14 cellular contexts compared by ENCODE assay signal in genomic region chr18:77089796-77090285, GRCh38. TPM values are rescaled to one million over a fixed set of nuclear protein-coding genes. Genes with fewer than 3 reads are reported as not detected.
DNase-seq lines count a peak whose midpoint lies in the region; ATAC-seq and TF ChIP-seq lines count a peak whose summit lies in the region.
"Had no signal": no experiment of that assay in that cellular context is flagged by ENCODE, and none has a peak within 500 bp of the region (broad histone marks: within the 10 kb centered on the region; RNA-seq: fewer than 3 reads in every experiment).

No MANE protein-coding gene starts in this region.

- no TSS peak for BruUV-seq in Calu3 (replicated peaks; lab: Mats Ljungman, UMichigan)
- no TSS peak for BruUV-seq in OCI-LY7 (replicated peaks; lab: Mats Ljungman, UMichigan)

- peak overlapping the region; percentile 50 for H3K4me2 ChIP-seq in OCI-LY7 (ENCODE audit: low read length)

- DNase-seq in Calu3, result no peak
- DNase-seq in OCI-LY7 (ENCODE audit: low spot score), result peak; percentile 31
- DNase-seq in foreskin keratinocyte, result no peak
- no peak for DNase-seq in gastrocnemius medialis
- no peak for DNase-seq in DMS79 (lab: John Stamatoyannopoulos, UW)
- no peak for DNase-seq in NCI-H2171 (lab: John Stamatoyannopoulos, UW)
- DNase-seq in C1 segment of cervical spinal cord (lab: John Stamatoyannopoulos, UW), result no peak
- DNase-seq: activated naive CD4-positive, alpha-beta T cell treated with anti-CD3 and anti-CD28 coated beads, Interleukin-2, amount 10 ng/mL, durations not matched to agents 7 days and 5 days; GDM1; H7; NCI-H2029 treated with DMSO at 0.1 percent for 48 hours had no signal

- H3K36me3 ChIP-seq in OCI-LY7 (ENCODE audit: insufficient read depth, low read length) (no peaks in the 10 kb centered on the region; the same call in 1 of the 2 replicates), gastrocnemius medialis (no peaks in the 10 kb centered on the region)
- H3K36me3 ChIP-seq: cardiac muscle cell, gastroesophageal sphincter had no signal

- no peaks in the 10 kb centered on the region for H3K9me2 ChIP-seq in OCI-LY7 (ENCODE audit: insufficient read depth, low read length)

- no peaks in the 10 kb centered on the region for H3K79me2 ChIP-seq in OCI-LY7 (ENCODE audit: insufficient read depth, low read depth, low read length)

- H3K9me3 ChIP-seq in OCI-LY7 (ENCODE audit: low read length), result no peaks in the 10 kb centered on the region
- H3K9me3 ChIP-seq in gastrocnemius medialis, result no peaks in the 10 kb centered on the region
- H3K9me3 ChIP-seq: gastroesophageal sphincter had no signal

- TF ChIP-seq CTCF in Calu3 (IDR thresholded peaks at IDR 0.05; ENCODE audit: unreplicated experiment) (peak; percentile 1), OCI-LY7 (conservative IDR thresholded peaks at IDR 0.05; ENCODE audit: low read length) (no peak), foreskin keratinocyte (conservative IDR thresholded peaks at IDR 0.05) (no peak), gastrocnemius medialis (IDR thresholded peaks at IDR 0.05 in 4 of 5, conservative IDR thresholded peaks at IDR 0.05 in 1 of 5) (no peak)

- POLR2A ChIA-PET in OCI-LY7 (lab: Charles Lee), result no interaction called here

- H3K4me3 ChIP-seq in OCI-LY7 (ENCODE audit: low read depth, low read length, poor library complexity, severe bottlenecking) (no peak overlapping the region), gastrocnemius medialis (no peak overlapping the region)
- H3K4me3 ChIP-seq: cardiac muscle cell, gastroesophageal sphincter had no signal

- H3K27ac ChIP-seq in OCI-LY7 (ENCODE audit: low read depth, low read length, poor library complexity, severe bottlenecking) (no peak overlapping the region), foreskin keratinocyte (peak overlapping the region; percentile 12), gastrocnemius medialis (peak overlapping the region; percentile 88 to 97 (median 94))
- H3K27ac ChIP-seq: cardiac muscle cell had no signal

- H3K9me3 Mint-ChIP-seq in Calu3 (ENCODE audit: low read depth, unreplicated experiment), result no peaks in the 10 kb centered on the region
- H3K9me3 Mint-ChIP-seq: activated naive CD4-positive, alpha-beta T cell treated with anti-CD3 and anti-CD28 coated beads, Interleukin-2, amount 10 ng/mL, durations not matched to agents 7 days and 5 days had no signal

- no peak for TF ChIP-seq POLR2A in gastrocnemius medialis (IDR thresholded peaks at IDR 0.05)

- intact Hi-C loops in Calu3 (cut with micrococcal nuclease; ENCODE audit: unreplicated experiment) (loop anchor here (1.0 to 5.0 kb wide), 3 partner anchors 11 to 37 kb away; no protein-coding TSS in a partner anchor), OCI-LY7 (cut with micrococcal nuclease; ENCODE audit: unreplicated experiment) (no loop called here), gastrocnemius medialis (cut with DNase I; ENCODE audit: low total_unique reads) (loop anchor here (1.0 kb wide), 2 partner anchors 37 to 40 kb away; no protein-coding TSS in a partner anchor)

- no peaks in the 10 kb centered on the region for H3K27me3 ChIP-seq in foreskin keratinocyte
- H3K27me3 ChIP-seq in gastrocnemius medialis, result no peaks in the 10 kb centered on the region
- H3K27me3 ChIP-seq: gastroesophageal sphincter had no signal

- H3K27me3 Mint-ChIP-seq in Calu3 (ENCODE audit: unreplicated experiment), result no peaks in the 10 kb centered on the region
- H3K27me3 Mint-ChIP-seq: activated naive CD4-positive, alpha-beta T cell treated with anti-CD3 and anti-CD28 coated beads, Interleukin-2, amount 10 ng/mL, durations not matched to agents 7 days and 5 days had no signal

- in situ Hi-C loops in gastrocnemius medialis (cut with MboI; ENCODE audit: low sequenced_read_pairs in 4 of 4), result loop anchor here in 1 of 4 donors (5.0 kb wide), 1 partner anchor 37 kb away; no protein-coding TSS in a partner anchor

- ATAC-seq in foreskin keratinocyte, result no peak
- no peak for ATAC-seq in gastrocnemius medialis
- ATAC-seq: gastroesophageal sphincter had no signal

- H3K4me1 ChIP-seq in OCI-LY7 (ENCODE audit: insufficient read depth, low read length, poor library complexity, severe bottlenecking), result peaks cover 22% of the 10 kb centered on the region
- H3K4me1 ChIP-seq in foreskin keratinocyte, result peaks cover 28% of the 10 kb centered on the region
- peaks cover 55 to 68% of the 10 kb centered on the region in 2 donors for H3K4me1 ChIP-seq in gastrocnemius medialis

- peak overlapping the region; percentile 84 for H3K27ac Mint-ChIP-seq in Calu3 (ENCODE audit: unreplicated experiment)

- no peaks in the 10 kb centered on the region for H4K20me1 ChIP-seq in OCI-LY7 (ENCODE audit: insufficient read depth, low read length)

- no peak overlapping the region for H2AFZ ChIP-seq in OCI-LY7 (ENCODE audit: low read length)

- peaks cover 77% of the 10 kb centered on the region for H3K4me1 Mint-ChIP-seq in Calu3 (ENCODE audit: low read depth, unreplicated experiment)

- CTCF ChIA-PET in Calu3 (lab: Charles Lee), result interaction anchor here (0.8 to 3.1 kb wide), 6 partner anchors 8 to 118 kb away, joined by 3 to 11 read pairs (median 3); no protein-coding TSS in a partner anchor
- CTCF ChIA-PET in OCI-LY7 (lab: Charles Lee; ENCODE audit: unreplicated experiment), result no interaction called here

- H3K36me3 Mint-ChIP-seq in Calu3 (ENCODE audit: insufficient read depth, unreplicated experiment), result peaks cover 70% of the 10 kb centered on the region

- peak overlapping the region; percentile 0 for H3K4me3 Mint-ChIP-seq in Calu3 (ENCODE audit: low read depth, unreplicated experiment)
- H3K4me3 Mint-ChIP-seq: activated naive CD4-positive, alpha-beta T cell treated with anti-CD3 and anti-CD28 coated beads, Interleukin-2, amount 10 ng/mL, durations not matched to agents 7 days and 5 days; CD14-positive monocyte had no signal

RNA-seq across cellular contexts. Expression of gene MBP, which starts 42.7 kb away (rescaled TPM):
- 221 and 257 TPM in 2 replicates for total RNA-seq in Calu3 (2022)
- 13.5 and 16.4 TPM in 2 replicates for total RNA-seq in OCI-LY7 (2014; rRNA removed; shearing (Covaris generic))
- total RNA-seq in OCI-LY7 (2022), result 25.2 and 28.9 TPM in 2 replicates
- total RNA-seq in foreskin keratinocyte, result 24.7 and 26.6 TPM in 2 replicates
- 9.3 and 9.5 TPM in 2 replicates for polyA plus RNA-seq in foreskin keratinocyte
- total RNA-seq in gastrocnemius medialis, result 10 to 100 TPM; 28.6 to 55.0 (median 50.4) TPM
